Comparison of ENCODE assay signal across 6 cellular contexts in the genomic region with DNA sequence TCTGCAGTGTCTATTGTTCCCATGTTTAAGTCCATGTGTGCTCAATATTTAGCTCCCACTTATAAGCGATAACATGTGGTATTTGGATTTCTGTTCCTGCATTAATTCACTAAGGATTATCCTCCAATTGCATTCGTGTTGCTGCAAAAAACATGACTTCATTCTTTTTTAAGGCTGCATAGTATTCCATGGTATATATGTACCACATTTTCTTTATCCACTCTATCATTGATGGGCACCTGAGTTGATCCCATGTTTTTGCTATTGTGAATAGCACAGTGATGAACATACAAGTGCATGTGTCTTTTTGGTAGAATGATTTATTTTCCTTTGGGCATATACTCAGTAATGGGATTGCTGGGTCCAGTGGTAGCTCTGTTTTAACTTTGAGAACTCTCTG.
A peak's percentile ranks its signal among the peaks of the same experiment; 100 is the strongest.
DNase-seq lines count a peak whose midpoint lies in the region; ATAC-seq, FAIRE-seq and TF ChIP-seq lines count a peak whose summit lies in the region.
"Not testable (repeated sequence)": the region's sequence is repeated elsewhere in the genome, so short reads cannot be mapped to it uniquely, and the experiment has no call there.

No MANE protein-coding gene starts in this region.

- H3K79me2 ChIP-seq in K562 (ENCODE audit: control insufficient read depth, insufficient read depth, low read length); endothelial cell of umbilical vein (ENCODE audit: control insufficient read depth, insufficient read depth, low read length): not testable (repeated sequence)

- H3K4me3 Mint-ChIP-seq in endodermal cell: not testable (repeated sequence)

- not testable (repeated sequence) for TF ChIP-seq RAD21 in A549 (conservative IDR thresholded peaks at IDR 0.05 in 1 of 2, IDR thresholded peaks at IDR 0.05 in 1 of 2); K562 (CRISPR knock-in tag; conservative IDR thresholded peaks at IDR 0.05 in 1 of 2, IDR thresholded peaks at IDR 0.05 in 1 of 2)

- not testable (repeated sequence) for FAIRE-seq in A549 (lab: Jason Lieb, UNC); K562 (lab: Jason Lieb, UNC)
- peak; percentile 12 for FAIRE-seq in endothelial cell of umbilical vein (lab: Jason Lieb, UNC)

- TF ChIP-seq CTCF in A549 (IDR thresholded peaks at IDR 0.05); HEK293 (tag by site-specific recombination; IDR thresholded peaks at IDR 0.05); K562 (IDR thresholded peaks at IDR 0.05 in 2 of 3, conservative IDR thresholded peaks at IDR 0.05 in 1 of 3; ENCODE audit: insufficient read depth in 2 of 3, low read depth in 1 of 3, low read length in 3 of 3); endodermal cell (conservative IDR thresholded peaks at IDR 0.05); endothelial cell of umbilical vein (IDR thresholded peaks at IDR 0.05; ENCODE audit: extremely low read depth in 1 of 2, insufficient read depth in 1 of 2, low read depth in 1 of 2, low read length in 2 of 2): not testable (repeated sequence)

- WGBS in A549 (ENCODE audit: missing lambda C conversion rate): 65% methylated on average over 2 of the region's 2 CpGs
- 14% methylated on average over 2 of the region's 2 CpGs for WGBS in K562 (ENCODE audit: insufficient coverage, low coverage, missing lambda C conversion rate)
- WGBS in endodermal cell (ENCODE audit: insufficient coverage in 1 of 2, insufficient read length in 1 of 2), 2 experiments: 80 to 87% methylated on average over 2 of the region's 2 CpGs

- H3K27ac Mint-ChIP-seq in endodermal cell: not testable (repeated sequence)

- H3K9me3 Mint-ChIP-seq in endodermal cell: not testable (repeated sequence)

- H3K4me2 ChIP-seq in A549; K562 (ENCODE audit: insufficient read depth, low read length); endothelial cell of umbilical vein (ENCODE audit: insufficient read depth, low read length): not testable (repeated sequence)

- H3K36me3 ChIP-seq in HEK293 (ENCODE audit: control insufficient read depth in 2 of 2, insufficient read depth in 1 of 2, low read length in 2 of 2); K562 (ENCODE audit: control insufficient read depth, insufficient read depth, low read length); endodermal cell (ENCODE audit: control insufficient read depth, insufficient read depth, low read length); endothelial cell of umbilical vein (ENCODE audit: control insufficient read depth in 2 of 2, extremely low read depth in 1 of 2, insufficient read depth in 2 of 2, low read length in 2 of 2): not testable (repeated sequence)

- H3K27me3 Mint-ChIP-seq in endodermal cell (ENCODE audit: insufficient read depth): not testable (repeated sequence)

- not testable (repeated sequence) for H3K9ac ChIP-seq in K562 (ENCODE audit: insufficient read depth in 1 of 2, low read depth in 2 of 2, low read length in 2 of 2); endodermal cell (ENCODE audit: extremely low read depth, low read length, poor library complexity, severe bottlenecking); endothelial cell of umbilical vein (replicated peaks; ENCODE audit: extremely low read depth, insufficient read depth, low read length)

- H3K9me3 ChIP-seq in A549; HEK293 (ENCODE audit: control insufficient read depth, insufficient read depth, low read depth, low read length); K562 (replicated peaks; ENCODE audit: control insufficient read depth, insufficient read depth, low read depth, low read length); endothelial cell of umbilical vein (replicated peaks; ENCODE audit: control insufficient read depth, insufficient read depth, low read length): not testable (repeated sequence)
- peaks cover 16% of the 10 kb centered on the region for H3K9me3 ChIP-seq in endodermal cell (ENCODE audit: control insufficient read depth, low read length)

- not testable (repeated sequence) for H2AFZ ChIP-seq in K562 (ENCODE audit: low read depth, low read length); endothelial cell of umbilical vein (ENCODE audit: low read depth, low read length)

- not testable (repeated sequence) for H3K9me1 ChIP-seq in K562 (ENCODE audit: control insufficient read depth, insufficient read depth, low read length); endothelial cell of umbilical vein (replicated peaks; ENCODE audit: control insufficient read depth, extremely low read depth, insufficient read depth, low read length)

- not testable (repeated sequence) for H3K27me3 ChIP-seq in K562 (ENCODE audit: control insufficient read depth in 2 of 2, insufficient read depth in 2 of 2, low read length in 2 of 2); endodermal cell (ENCODE audit: control insufficient read depth, insufficient read depth, low read length, poor library complexity, severe bottlenecking); endothelial cell of umbilical vein (ENCODE audit: control insufficient read depth in 2 of 2, insufficient read depth in 2 of 2, low read length in 2 of 2)

- H3K4me1 ChIP-seq in A549 (peaks cover 26% of the 10 kb centered on the region), endothelial cell of umbilical vein (ENCODE audit: control insufficient read depth, extremely low read depth, insufficient read depth, low read length) (peaks cover 25% of the 10 kb centered on the region)
- not testable (repeated sequence) for H3K4me1 ChIP-seq in HEK293 (ENCODE audit: control insufficient read depth, insufficient read depth, low read length); K562 (replicated peaks in 1 of 2; ENCODE audit: control insufficient read depth in 2 of 2, insufficient read depth in 2 of 2, low read length in 2 of 2); endodermal cell (ENCODE audit: control insufficient read depth, insufficient read depth, low read length)

- not testable (repeated sequence) for DNase-seq in A549 (ENCODE audit: low read depth in 1 of 2, low spot score in 1 of 2); K562 (ENCODE audit: extremely low read depth in 1 of 4, low spot score in 3 of 4); endodermal cell; endothelial cell of umbilical vein (ENCODE audit: low read depth, low spot score)

- H3K27ac ChIP-seq in A549; HEK293 (ENCODE audit: extremely low read depth, low read depth, low read length); K562 (ENCODE audit: extremely low read depth, low read depth, low read length); endodermal cell (ENCODE audit: low read depth, low read length); endothelial cell of umbilical vein (ENCODE audit: insufficient read depth, low read depth, low read length): not testable (repeated sequence)

- TF ChIP-seq EP300 in A549 (IDR thresholded peaks at IDR 0.05); K562 (IDR thresholded peaks at IDR 0.05; ENCODE audit: low read length): not testable (repeated sequence)

- not testable (repeated sequence) for H4K20me1 ChIP-seq in K562 (replicated peaks; ENCODE audit: control insufficient read depth, insufficient read depth, low read length); endothelial cell of umbilical vein (replicated peaks; ENCODE audit: control insufficient read depth, extremely low read depth, insufficient read depth, low read length)

- dilution Hi-C loops in endothelial cell of umbilical vein (cut with MboI; ENCODE audit: extremely low pct_ligation_motif_present, low sequenced_read_pairs): not testable (repeated sequence)

- CTCF ChIA-PET in A549 (lab: Yijun Ruan, JAX); K562 (lab: Yijun Ruan, JAX; ENCODE audit: low intra/inter-chr PET ratio): not testable (repeated sequence)
- CTCF ChIA-PET in HEK293 (lab: Yijun Ruan, JAX): interaction anchor here (0.9 kb wide), 1 partner anchor 38 kb away, joined by 3 read pairs; no protein-coding TSS in a partner anchor
- CTCF ChIA-PET in endothelial cell of umbilical vein (lab: Charles Lee): interaction anchor here (1.0 to 2.3 kb wide), 3 partner anchors 10 to 14 kb away, joined by 4 to 5 read pairs (median 4); no protein-coding TSS in a partner anchor

- not testable (repeated sequence) for TF ChIP-seq POLR2A in A549 (IDR thresholded peaks at IDR 0.05; ENCODE audit: low read length); K562 (conservative IDR thresholded peaks at IDR 0.05); endothelial cell of umbilical vein (IDR thresholded peaks at IDR 0.05; ENCODE audit: low read depth, low read length)

- ATAC-seq in A549, SK-N-SH treated with all-trans-retinoic acid at 6 μM for 48 hours, K562: not testable (repeated sequence)

- not testable (repeated sequence) for H3K4me3 ChIP-seq in A549; HEK293 (ENCODE audit: low read depth, low read length); K562; endothelial cell of umbilical vein (replicated peaks in 1 of 3; ENCODE audit: insufficient read depth in 1 of 3, low read depth in 1 of 3, low read length in 3 of 3)
- H3K4me3 ChIP-seq in endodermal cell (ENCODE audit: low read length): peak overlapping the region; percentile 26

- H3K36me3 Mint-ChIP-seq in endodermal cell (ENCODE audit: low read depth): not testable (repeated sequence)

- not testable (repeated sequence) for BruUV-seq in K562 (replicated peaks; lab: Mats Ljungman, UMichigan); endothelial cell of umbilical vein (replicated peaks; lab: Mats Ljungman, UMichigan)

- in situ Hi-C loops in K562 (cut with MboI): not testable (repeated sequence)

- intact Hi-C loops in K562 (cut with micrococcal nuclease); endothelial cell of umbilical vein (cut with micrococcal nuclease): not testable (repeated sequence)

- peaks cover 12% of the 10 kb centered on the region for H3K4me1 Mint-ChIP-seq in endodermal cell

- POLR2A ChIA-PET in A549 (lab: Yijun Ruan, JAX); K562 (lab: Yijun Ruan, JAX); endothelial cell of umbilical vein (lab: Charles Lee): not testable (repeated sequence)
- POLR2A ChIA-PET in HEK293 (lab: Yijun Ruan, JAX): interaction anchor here (0.6 kb wide), 1 partner anchor 271 kb away, joined by 3 read pairs; no protein-coding TSS in a partner anchor
